ENCODE assay signal across 8 cellular contexts in genomic region chr1:155688318-155689121, GRCh38. TPM values are rescaled to one million over a fixed set of nuclear protein-coding genes. Genes with fewer than 3 reads are reported as not detected.
DNase-seq lines count a peak whose midpoint lies in the region; ATAC-seq and TF ChIP-seq lines count a peak whose summit lies in the region.

TSS of gene DAP3 (plus strand) at chr1:155689091. CDS start at chr1:155709780, 20,689 bp downstream.
A gene with protein sequence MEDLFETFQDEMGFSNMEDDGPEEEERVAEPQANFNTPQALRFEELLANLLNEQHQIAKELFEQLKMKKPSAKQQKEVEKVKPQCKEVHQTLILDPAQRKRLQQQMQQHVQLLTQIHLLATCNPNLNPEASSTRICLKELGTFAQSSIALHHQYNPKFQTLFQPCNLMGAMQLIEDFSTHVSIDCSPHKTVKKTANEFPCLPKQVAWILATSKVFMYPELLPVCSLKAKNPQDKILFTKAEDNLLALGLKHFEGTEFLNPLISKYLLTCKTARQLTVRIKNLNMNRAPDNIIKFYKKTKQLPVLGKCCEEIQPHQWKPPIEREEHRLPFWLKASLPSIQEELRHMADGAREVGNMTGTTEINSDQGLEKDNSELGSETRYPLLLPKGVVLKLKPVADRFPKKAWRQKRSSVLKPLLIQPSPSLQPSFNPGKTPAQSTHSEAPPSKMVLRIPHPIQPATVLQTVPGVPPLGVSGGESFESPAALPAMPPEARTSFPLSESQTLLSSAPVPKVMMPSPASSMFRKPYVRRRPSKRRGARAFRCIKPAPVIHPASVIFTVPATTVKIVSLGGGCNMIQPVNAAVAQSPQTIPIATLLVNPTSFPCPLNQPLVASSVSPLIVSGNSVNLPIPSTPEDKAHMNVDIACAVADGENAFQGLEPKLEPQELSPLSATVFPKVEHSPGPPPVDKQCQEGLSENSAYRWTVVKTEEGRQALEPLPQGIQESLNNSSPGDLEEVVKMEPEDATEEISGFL (minus strand): TSS chr1:155688774. CDS start chr1:155680436, 8,338 bp downstream.

- H3K9me3 ChIP-seq in spleen: peaks cover 0 to 6% (median 0%) of the 10 kb centered on the region in 8 donors

- peaks cover 0 to 34% (median 9%) of the 10 kb centered on the region in 6 donors for H3K36me3 ChIP-seq in spleen

- peak within 1 kb of the TSS; percentile 100 for H3K27ac ChIP-seq in caudate nucleus (ENCODE audit: low read depth, low read length)
- H3K27ac ChIP-seq in spleen: peak within 1 kb of the TSS; percentile 94 to 100 (median 98)

- intact Hi-C loops in spleen (cut with DNase I; ENCODE audit: low total_unique reads): no loop called here

- peaks cover 14 to 77% (median 57%) of the 10 kb centered on the region in 6 donors for H3K4me1 ChIP-seq in spleen

- TF ChIP-seq CTCF in AG09319 (IDR thresholded peaks at IDR 0.05; ENCODE audit: low read depth, low read length) (no peak), spleen (IDR thresholded peaks at IDR 0.05 in 8 of 11, conservative IDR thresholded peaks at IDR 0.05 in 3 of 11) (peak in 5 of 11 experiments; percentile 3 to 28 (median 14))

- peak in 2 of 3 donors; percentile 46 to 48 for TF ChIP-seq POLR2A in spleen (IDR thresholded peaks at IDR 0.05)

- peak; percentile 81 for ATAC-seq in GM19025 (IDR thresholded peaks at IDR 0.05; ENCODE audit: low read depth, unreplicated experiment)
- peak; percentile 90 for ATAC-seq in HG03280 (IDR thresholded peaks at IDR 0.05; ENCODE audit: unreplicated experiment)

- WGBS in spleen, 5 donors: 0 to 1% (median 0%) methylated on average over 43 to 85 of the region's 85 CpGs

- DNase-seq in AG09319 (ENCODE audit: extremely low read depth, low read depth) (peak; percentile 73), NCI-H446 treated with DMSO at 0.1 percent for 48 hours (lab: John Stamatoyannopoulos, UW) (peak; percentile 75), caudate nucleus (lab: John Stamatoyannopoulos, UW) (peak; percentile 45 to 99 (median 90)), iris pigment epithelial cell (ENCODE audit: low read depth) (peak; percentile 91), spleen (peak; percentile 98)
- peak; percentile 84 for DNase-seq in activated CD4-positive, CD25-positive, alpha-beta regulatory T cell treated with anti-CD3 and anti-CD28 coated beads, Interleukin-2, amount 50 U/mL, for 16 hours (ENCODE audit: low read depth, low spot score)

- H3K27me3 ChIP-seq in spleen (replicated peaks in 1 of 7): no peaks in the 10 kb centered on the region

- H3K4me3 ChIP-seq in spleen: peak within 1 kb of the TSS; percentile 72 to 100 (median 94)

RNA-seq across cellular contexts. Expression of gene DAP3, which starts in this region (rescaled TPM):
- total RNA-seq in spleen: 100 to 1,000 TPM in 4 of 7 donors, 10 to 100 TPM in 3; 87.3 to 150 (median 100) TPM
- 100 to 1,000 TPM in 1 of 3 donors, 10 to 100 TPM in 2; 90.4 to 135 (median 98.6) TPM for polyA plus RNA-seq in spleen

RNA-seq across cellular contexts. Expression of the second gene that starts in this region (rescaled TPM):
- 100 to 1,000 TPM in 2 of 7 donors, 10 to 100 TPM in 5; 73.8 to 145 (median 87.4) TPM for total RNA-seq in spleen
- 10 to 100 TPM; 21.9 to 35.6 (median 34.2) TPM for polyA plus RNA-seq in spleen

Comparison
In these comparisons a context has a peak if more than half of its experiments do, and no peak if none do; other contexts are left out.
1. Peak in every context shown above with its lines: DNase-seq, ATAC-seq, H3K4me3 ChIP-seq and H3K27ac ChIP-seq.